ENCODE assay signal across 1 cellular context in genomic region chr3:33067484-33067883, GRCh38.
TF ChIP-seq lines count a peak whose summit lies in the region.

No MANE protein-coding gene starts in this region.

TF ChIP-seq in HepG2, 621 proteins besides CTCF, POLR2A, EP300 and RAD21 (continues in another document):
- TF ChIP-seq HOXA5 (CRISPR knock-in tag; IDR thresholded peaks at IDR 0.05) (no peak), CREB1 (IDR thresholded peaks at IDR 0.05) (no peak), CREB1 (CRISPR knock-in tag; IDR thresholded peaks at IDR 0.05) (0 out of 2 replicates have a peak, but pooled peaks have one; percentile 21), USF2 (IDR thresholded peaks at IDR 0.05; ENCODE audit: low read depth, low read length) (no peak), USF2 (CRISPR knock-in tag; IDR thresholded peaks at IDR 0.05; ENCODE audit: borderline replicate concordance) (no peak), ZNF337 (CRISPR knock-in tag; IDR thresholded peaks at IDR 0.05; ENCODE audit: borderline replicate concordance, low read depth) (no peak), RARA (CRISPR knock-in tag; IDR thresholded peaks at IDR 0.05) (peak; percentile 69), ZEB1 (IDR thresholded peaks at IDR 0.05; ENCODE audit: insufficient replicate concordance, low read depth) (no peak), ZNF318 (CRISPR knock-in tag; IDR thresholded peaks at IDR 0.05) (no peak), PRDM4 (CRISPR knock-in tag; IDR thresholded peaks at IDR 0.05; ENCODE audit: borderline replicate concordance) (no peak), RORA (CRISPR knock-in tag; IDR thresholded peaks at IDR 0.05) (no peak), ZXDC (CRISPR knock-in tag; IDR thresholded peaks at IDR 0.05) (no peak), ZNF761 (CRISPR knock-in tag; conservative IDR thresholded peaks at IDR 0.05) (no peak), RFX3 (CRISPR knock-in tag; IDR thresholded peaks at IDR 0.05) (no peak), REXO4 (CRISPR knock-in tag; IDR thresholded peaks at IDR 0.05; ENCODE audit: borderline replicate concordance) (no peak), ZNF264 (CRISPR knock-in tag; IDR thresholded peaks at IDR 0.05) (no peak), HOXD1 (CRISPR knock-in tag; IDR thresholded peaks at IDR 0.05) (no peak), TP53 (CRISPR knock-in tag; conservative IDR thresholded peaks at IDR 0.05) (no peak), SIX1 (CRISPR knock-in tag; IDR thresholded peaks at IDR 0.05; ENCODE audit: borderline replicate concordance) (peak; percentile 31; the same call in 1 of the 2 replicates), HNRNPLL (IDR thresholded peaks at IDR 0.05; ENCODE audit: low read depth, low read length, poor library complexity, severe bottlenecking) (no peak), ZNF253 (CRISPR knock-in tag; IDR thresholded peaks at IDR 0.05; ENCODE audit: borderline replicate concordance) (no peak), HNF1B (CRISPR knock-in tag; IDR thresholded peaks at IDR 0.05) (no peak), GMEB1 (CRISPR knock-in tag; IDR thresholded peaks at IDR 0.05; ENCODE audit: borderline replicate concordance) (no peak), ZNF235 (CRISPR knock-in tag; IDR thresholded peaks at IDR 0.05; ENCODE audit: borderline replicate concordance) (no peak), ZUFSP (CRISPR knock-in tag; IDR thresholded peaks at IDR 0.05; ENCODE audit: borderline replicate concordance) (no peak), ZNF749 (CRISPR knock-in tag; IDR thresholded peaks at IDR 0.05; ENCODE audit: borderline replicate concordance) (no peak), FOSL2 (CRISPR knock-in tag; IDR thresholded peaks at IDR 0.05) (peak; percentile 82), ZNF570 (CRISPR knock-in tag; IDR thresholded peaks at IDR 0.05; ENCODE audit: borderline replicate concordance) (no peak), RELA (CRISPR knock-in tag; IDR thresholded peaks at IDR 0.05) (no peak), NR3C1 (CRISPR knock-in tag; IDR thresholded peaks at IDR 0.05) (no peak), ZMAT3 (CRISPR knock-in tag; conservative IDR thresholded peaks at IDR 0.05) (no peak), FOXP4 (CRISPR knock-in tag; IDR thresholded peaks at IDR 0.05) (0 out of 2 replicates have a peak, but pooled peaks have one; percentile 33), FOXO4 (CRISPR knock-in tag; conservative IDR thresholded peaks at IDR 0.05) (no peak)
